ENCODE assay signal across 2 cellular contexts in the genomic region with DNA sequence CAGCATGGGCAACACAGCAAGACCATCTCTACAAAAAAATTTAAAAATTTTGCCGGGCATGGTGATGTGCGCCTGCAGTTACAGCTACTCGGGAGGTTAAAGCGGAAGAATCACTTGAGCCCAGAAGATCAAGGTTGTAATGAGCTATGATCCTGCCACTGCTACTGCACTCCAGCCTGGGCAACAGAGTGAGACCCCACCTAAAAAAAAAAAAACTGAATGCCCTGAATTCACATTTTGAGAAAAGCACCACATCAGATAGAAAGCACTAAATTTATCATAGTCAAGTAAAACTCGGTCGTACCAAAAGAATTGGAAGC.
TF ChIP-seq lines count a peak whose summit lies in the region.

No MANE protein-coding gene starts in this region.

TF ChIP-seq in HEK293, 187 proteins besides CTCF, POLR2A, EP300 and RAD21:
- TF ChIP-seq ZNF121 (tag by site-specific recombination; IDR thresholded peaks at IDR 0.05), result peak; percentile 94
- TF ChIP-seq ZBTB21 (tag by site-specific recombination; IDR thresholded peaks at IDR 0.05), result no peak

TF ChIP-seq in K562, 482 proteins besides CTCF, POLR2A, EP300 and RAD21:
- no peak for TF ChIP-seq PHB (CRISPR knock-in tag; IDR thresholded peaks at IDR 0.05)
- peak; percentile 75 for TF ChIP-seq ZNF121 (CRISPR knock-in tag; conservative IDR thresholded peaks at IDR 0.05)
- no peak for TF ChIP-seq CHD1 (IDR thresholded peaks at IDR 0.05; ENCODE audit: low read length)
- TF ChIP-seq, protein P1, sequence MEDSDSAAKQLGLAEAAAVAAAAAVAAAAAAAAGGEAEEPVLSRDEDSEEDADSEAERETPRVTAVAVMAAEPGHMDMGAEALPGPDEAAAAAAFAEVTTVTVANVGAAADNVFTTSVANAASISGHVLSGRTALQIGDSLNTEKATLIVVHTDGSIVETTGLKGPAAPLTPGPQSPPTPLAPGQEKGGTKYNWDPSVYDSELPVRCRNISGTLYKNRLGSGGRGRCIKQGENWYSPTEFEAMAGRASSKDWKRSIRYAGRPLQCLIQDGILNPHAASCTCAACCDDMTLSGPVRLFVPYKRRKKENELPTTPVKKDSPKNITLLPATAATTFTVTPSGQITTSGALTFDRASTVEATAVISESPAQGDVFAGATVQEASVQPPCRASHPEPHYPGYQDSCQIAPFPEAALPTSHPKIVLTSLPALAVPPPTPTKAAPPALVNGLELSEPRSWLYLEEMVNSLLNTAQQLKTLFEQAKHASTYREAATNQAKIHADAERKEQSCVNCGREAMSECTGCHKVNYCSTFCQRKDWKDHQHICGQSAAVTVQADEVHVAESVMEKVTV (CRISPR knock-in tag; IDR thresholded peaks at IDR 0.05), result no peak
- no peak for TF ChIP-seq ZNF316 (IDR thresholded peaks at IDR 0.05)
